Comparison of ENCODE assay signal across 20 cellular contexts in the genomic region with DNA sequence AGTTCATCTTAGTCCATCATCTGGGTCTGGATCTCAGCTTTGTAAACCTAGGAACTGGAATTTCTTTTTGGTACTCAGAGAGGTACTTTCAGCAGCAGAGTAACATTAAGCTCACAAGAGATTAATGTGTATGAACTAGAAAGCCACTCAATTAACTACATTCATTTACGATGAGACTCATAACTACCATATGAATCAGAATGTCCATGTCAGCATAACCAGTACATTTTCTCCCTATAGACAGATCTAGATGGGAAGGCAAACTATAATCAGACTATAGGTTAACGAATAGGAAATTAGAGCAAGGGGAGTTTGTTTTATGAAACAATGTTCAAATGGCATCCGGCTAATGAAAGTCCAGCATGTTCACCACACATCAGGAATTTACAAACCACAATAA.
DNase-seq lines count a peak whose midpoint lies in the region; ATAC-seq and TF ChIP-seq lines count a peak whose summit lies in the region.
"Had no signal": no experiment of that assay in that cellular context is flagged by ENCODE, and none has a peak within 500 bp of the region (broad histone marks: within the 10 kb centered on the region; RNA-seq: fewer than 3 reads in every experiment).

No MANE protein-coding gene starts in this region.

- H3K36me3 ChIP-seq in mammary epithelial cell (ENCODE audit: insufficient read depth, low read length) (peaks cover 3% of the 10 kb centered on the region), mesenchymal stem cell (ENCODE audit: control insufficient read depth in 1 of 2, insufficient read depth in 2 of 2, low read depth in 1 of 2, low read length in 2 of 2) (no peaks in the 10 kb centered on the region)

- no peak for TF ChIP-seq CTCF in mammary epithelial cell (conservative IDR thresholded peaks at IDR 0.05 in 1 of 2, IDR thresholded peaks at IDR 0.05 in 1 of 2; ENCODE audit: extremely low read depth in 1 of 2, insufficient read depth in 1 of 2, low read depth in 1 of 2, low read length in 2 of 2)
- TF ChIP-seq CTCF in MCF 10A (IDR thresholded peaks at IDR 0.05; ENCODE audit: unreplicated experiment): no peak
- TF ChIP-seq CTCF in epithelial cell of esophagus (IDR thresholded peaks at IDR 0.05; ENCODE audit: insufficient read depth, low read depth, low read length, missing control alignments): no peak

- dilution Hi-C loops in mammary epithelial cell (cut with HindIII; ENCODE audit: low sequenced_read_pairs): no loop called here

- H3K4me1 Mint-ChIP-seq in MCF 10A (ENCODE audit: insufficient read depth, unreplicated experiment): peaks cover 7% of the 10 kb centered on the region
- no peaks in the 10 kb centered on the region for H3K4me1 Mint-ChIP-seq in effector memory CD8-positive, alpha-beta T cell (ENCODE audit: low read depth in 2 of 2)
- H3K4me1 Mint-ChIP-seq: CD14-positive monocyte had no signal

- in situ Hi-C loops in mammary epithelial cell (cut with MboI; ENCODE audit: low sequenced_read_pairs in 2 of 2): no loop called here

- H3K9me3 ChIP-seq in mammary epithelial cell (replicated peaks; ENCODE audit: insufficient read depth, low read length) (no peaks in the 10 kb centered on the region), mesenchymal stem cell (ENCODE audit: control insufficient read depth, low read length) (no peaks in the 10 kb centered on the region)
- H3K9me3 ChIP-seq: SK-N-SH had no signal

- H2AFZ ChIP-seq in mammary epithelial cell (ENCODE audit: low read depth, low read length) (no peak overlapping the region), mesenchymal stem cell (ENCODE audit: low read depth, low read length) (no peak overlapping the region)

- H3K27ac Mint-ChIP-seq in MCF 10A (ENCODE audit: low read depth, unreplicated experiment): no peak overlapping the region
- peak overlapping the region in 1 of 2 donors; percentile 77 for H3K27ac Mint-ChIP-seq in effector memory CD8-positive, alpha-beta T cell

- H3K9ac ChIP-seq in mammary epithelial cell (ENCODE audit: insufficient read depth, low read length) (no peak overlapping the region), mesenchymal stem cell (ENCODE audit: low read length) (no peak overlapping the region)
- H3K9ac ChIP-seq: SK-N-SH had no signal

- no peaks in the 10 kb centered on the region for H4K20me1 ChIP-seq in mammary epithelial cell (ENCODE audit: insufficient read depth, low read length)

- no peak overlapping the region for H3K23ac ChIP-seq in mesenchymal stem cell (ENCODE audit: low read length in 2 of 2)

- no peak overlapping the region for H3K4me3 ChIP-seq in mammary epithelial cell (replicated peaks in 1 of 3; ENCODE audit: insufficient read depth in 1 of 3, low read depth in 2 of 3, low read length in 3 of 3)
- H3K4me3 ChIP-seq in epithelial cell of esophagus (ENCODE audit: low read length): no peak overlapping the region
- no peak overlapping the region for H3K4me3 ChIP-seq in mesenchymal stem cell (ENCODE audit: insufficient read depth in 1 of 2, low read depth in 1 of 2, low read length in 2 of 2)
- H3K4me3 ChIP-seq: GM12878 had no signal

- DNase-seq in mammary epithelial cell (peak; percentile 17), MCF 10A (ENCODE audit: unreplicated experiment) (no peak), NCI-H526 (lab: John Stamatoyannopoulos, UW) (peak; percentile 76 to 77), epithelial cell of esophagus (ENCODE audit: low read depth) (peak; percentile 4), cerebellum (ENCODE audit: low spot score) (no peak), mesenchymal stem cell (no peak)
- no peak for DNase-seq in effector memory CD8-positive, alpha-beta T cell
- DNase-seq: 8988T, KBM-7, NCI-H1092 treated with DMSO at 0.1 percent for 48 hours, NCI-H1436 treated with DMSO at 0.1 percent for 48 hours, NCI-H1930, NCI-H226, NCI-H510A treated with DMSO at 0.1 percent for 48 hours, NCI-H82, SIG-M5, SK-N-SH had no signal

- H3K18ac ChIP-seq in mesenchymal stem cell (ENCODE audit: low read depth in 1 of 2, low read length in 2 of 2): no peak overlapping the region

- H3K4me2 ChIP-seq in mammary epithelial cell (ENCODE audit: insufficient read depth, low read depth, low read length): no peak overlapping the region
- H3K4me2 ChIP-seq in mesenchymal stem cell (ENCODE audit: low read length, poor library complexity, severe bottlenecking): no peak overlapping the region
- H3K4me2 ChIP-seq: SK-N-SH had no signal

- H2BK15ac ChIP-seq in mesenchymal stem cell (ENCODE audit: low read depth, poor library complexity, severe bottlenecking): no peak overlapping the region

- POLR2A ChIA-PET in MCF 10A (lab: Yijun Ruan, JAX): no interaction called here

- H3K27me3 ChIP-seq in mammary epithelial cell (ENCODE audit: insufficient read depth, low read length): no peaks in the 10 kb centered on the region
- no peaks in the 10 kb centered on the region for H3K27me3 ChIP-seq in mesenchymal stem cell (ENCODE audit: control insufficient read depth in 1 of 2, insufficient read depth in 1 of 2, low read length in 2 of 2)

- H2BK12ac ChIP-seq in mesenchymal stem cell (ENCODE audit: low read length in 2 of 2): no peak overlapping the region

- BruUV-seq in mammary epithelial cell (replicated peaks; lab: Mats Ljungman, UMichigan): no TSS peak
- BruUV-seq in MCF 10A (replicated peaks; lab: Mats Ljungman, UMichigan): no TSS peak

- H3K36me3 Mint-ChIP-seq in MCF 10A (ENCODE audit: insufficient read depth, unreplicated experiment): peaks cover 6% of the 10 kb centered on the region
- H3K36me3 Mint-ChIP-seq in effector memory CD8-positive, alpha-beta T cell (ENCODE audit: insufficient read depth): no peaks in the 10 kb centered on the region

- H3K27ac ChIP-seq in mammary epithelial cell (ENCODE audit: insufficient read depth, low read depth, low read length): no peak overlapping the region
- H3K27ac ChIP-seq in mesenchymal stem cell (ENCODE audit: low read length, poor library complexity, severe bottlenecking): no peak overlapping the region

- no peaks in the 10 kb centered on the region for H3K4me1 ChIP-seq in mammary epithelial cell (ENCODE audit: insufficient read depth, low read length)
- H3K4me1 ChIP-seq in mesenchymal stem cell (ENCODE audit: control insufficient read depth, insufficient read depth, low read depth, low read length): no peaks in the 10 kb centered on the region

- no peak overlapping the region for H2AK5ac ChIP-seq in mesenchymal stem cell (ENCODE audit: low read length, severe bottlenecking)

- ATAC-seq in effector memory CD8-positive, alpha-beta T cell (replicated peaks): no peak
- ATAC-seq: GM12878, Panc1 had no signal

- H4K91ac ChIP-seq in mesenchymal stem cell (ENCODE audit: low read length): no peak overlapping the region

- H3K14ac ChIP-seq in mesenchymal stem cell (ENCODE audit: low read length in 2 of 2): no peak overlapping the region

- H3K27me3 Mint-ChIP-seq in MCF 10A (ENCODE audit: insufficient read depth, unreplicated experiment): no peaks in the 10 kb centered on the region
- no peaks in the 10 kb centered on the region for H3K27me3 Mint-ChIP-seq in effector memory CD8-positive, alpha-beta T cell

- intact Hi-C loops in mammary epithelial cell (cut with micrococcal nuclease): no loop called here
- intact Hi-C loops in MCF 10A (cut with micrococcal nuclease): no loop called here

- CTCF ChIA-PET in mammary epithelial cell (lab: Charles Lee; ENCODE audit: low non-redundant PET) (no interaction called here), MCF 10A (lab: Yijun Ruan, JAX) (no interaction called here)

- no peak overlapping the region for H4K8ac ChIP-seq in mesenchymal stem cell (ENCODE audit: low read length)

- no peaks in the 10 kb centered on the region for H3K9me3 Mint-ChIP-seq in MCF 10A (ENCODE audit: unreplicated experiment)
- no peaks in the 10 kb centered on the region for H3K9me3 Mint-ChIP-seq in effector memory CD8-positive, alpha-beta T cell

- 95% methylated on average over 3 of the region's 3 CpGs for WGBS in mammary epithelial cell (ENCODE audit: low coverage, missing lambda C conversion rate)
- WGBS in mesenchymal stem cell: 83% methylated on average over 1 of the region's 3 CpGs

- H3K4me3 Mint-ChIP-seq in MCF 10A (ENCODE audit: unreplicated experiment): no peak overlapping the region
- no peak overlapping the region for H3K4me3 Mint-ChIP-seq in effector memory CD8-positive, alpha-beta T cell
- H3K4me3 Mint-ChIP-seq: CD14-positive monocyte had no signal

- H2BK120ac ChIP-seq in mesenchymal stem cell (ENCODE audit: low read depth, low read length): no peak overlapping the region

- H3K79me1 ChIP-seq in mesenchymal stem cell (replicated peaks; ENCODE audit: low read length, poor library complexity, severe bottlenecking): no peaks in the 10 kb centered on the region

- no peak overlapping the region for H2BK5ac ChIP-seq in mesenchymal stem cell (ENCODE audit: low read depth, low read length, poor library complexity, severe bottlenecking)

- no peak overlapping the region for H3K4ac ChIP-seq in mesenchymal stem cell (ENCODE audit: low read depth in 1 of 2, low read length in 2 of 2)

- H3K79me2 ChIP-seq in mammary epithelial cell (ENCODE audit: insufficient read depth, low read length): no peaks in the 10 kb centered on the region

Comparison
In these comparisons a context has a peak if more than half of its experiments do, and no peak if none do; other contexts are left out.
1. DNase-seq: peak in mammary epithelial cell (single experiment), NCI-H526 (2 of 2) and epithelial cell of esophagus (single experiment); none in MCF 10A (single experiment), effector memory CD8-positive, alpha-beta T cell (0 of 3), cerebellum (single experiment) and mesenchymal stem cell (single experiment).